ENCODE assay signal across 1 cellular context in the genomic region with DNA sequence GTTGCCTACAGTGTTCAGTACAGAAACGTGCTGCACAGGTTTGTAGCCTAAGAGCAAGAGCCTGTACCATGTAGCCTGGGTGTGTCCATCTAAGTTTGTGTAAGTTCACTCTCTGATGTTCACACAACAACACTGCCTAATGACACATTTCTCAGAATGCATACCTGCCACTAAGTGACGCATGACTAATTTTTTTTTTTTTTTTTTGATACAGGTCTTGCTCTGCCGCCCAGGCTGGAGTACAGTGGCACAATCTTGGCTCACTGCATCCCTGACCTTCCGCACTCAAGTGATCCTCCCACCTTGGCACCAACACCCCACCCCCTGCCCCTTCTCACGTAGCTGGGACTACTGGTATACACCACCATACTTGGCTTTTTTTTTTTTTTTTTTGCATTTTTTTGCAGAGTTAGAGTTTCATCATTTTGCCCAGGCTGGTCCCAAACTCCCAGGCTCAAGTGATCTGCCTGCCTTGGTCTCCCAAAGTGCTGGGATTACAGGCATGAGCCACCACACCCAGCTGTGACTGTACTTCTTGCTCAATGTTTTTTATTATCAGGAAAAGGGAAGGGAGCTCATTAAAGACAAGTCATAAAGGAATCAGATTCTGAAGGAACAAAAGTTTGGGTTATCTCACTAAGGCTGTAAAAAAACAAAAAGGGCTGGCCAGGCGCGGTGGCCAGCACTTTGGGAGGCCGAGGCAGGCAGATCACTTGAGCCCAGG.
TF ChIP-seq lines count a peak whose summit lies in the region.

No MANE protein-coding gene starts in this region.

TF ChIP-seq in SK-N-SH, 30 proteins besides CTCF, POLR2A, EP300 and RAD21:
- TF ChIP-seq GATA2 (CRISPR knock-in tag; IDR thresholded peaks at IDR 0.05) (no peak), NRF1 (IDR thresholded peaks at IDR 0.05; ENCODE audit: low read depth, low read length) (no peak), EZH2phosphoT487 (IDR thresholded peaks at IDR 0.05; ENCODE audit: borderline replicate concordance, low read depth) (no peak), YY1 (IDR thresholded peaks at IDR 0.05; ENCODE audit: low read depth) (no peak)
- TF ChIP-seq, protein P1, sequence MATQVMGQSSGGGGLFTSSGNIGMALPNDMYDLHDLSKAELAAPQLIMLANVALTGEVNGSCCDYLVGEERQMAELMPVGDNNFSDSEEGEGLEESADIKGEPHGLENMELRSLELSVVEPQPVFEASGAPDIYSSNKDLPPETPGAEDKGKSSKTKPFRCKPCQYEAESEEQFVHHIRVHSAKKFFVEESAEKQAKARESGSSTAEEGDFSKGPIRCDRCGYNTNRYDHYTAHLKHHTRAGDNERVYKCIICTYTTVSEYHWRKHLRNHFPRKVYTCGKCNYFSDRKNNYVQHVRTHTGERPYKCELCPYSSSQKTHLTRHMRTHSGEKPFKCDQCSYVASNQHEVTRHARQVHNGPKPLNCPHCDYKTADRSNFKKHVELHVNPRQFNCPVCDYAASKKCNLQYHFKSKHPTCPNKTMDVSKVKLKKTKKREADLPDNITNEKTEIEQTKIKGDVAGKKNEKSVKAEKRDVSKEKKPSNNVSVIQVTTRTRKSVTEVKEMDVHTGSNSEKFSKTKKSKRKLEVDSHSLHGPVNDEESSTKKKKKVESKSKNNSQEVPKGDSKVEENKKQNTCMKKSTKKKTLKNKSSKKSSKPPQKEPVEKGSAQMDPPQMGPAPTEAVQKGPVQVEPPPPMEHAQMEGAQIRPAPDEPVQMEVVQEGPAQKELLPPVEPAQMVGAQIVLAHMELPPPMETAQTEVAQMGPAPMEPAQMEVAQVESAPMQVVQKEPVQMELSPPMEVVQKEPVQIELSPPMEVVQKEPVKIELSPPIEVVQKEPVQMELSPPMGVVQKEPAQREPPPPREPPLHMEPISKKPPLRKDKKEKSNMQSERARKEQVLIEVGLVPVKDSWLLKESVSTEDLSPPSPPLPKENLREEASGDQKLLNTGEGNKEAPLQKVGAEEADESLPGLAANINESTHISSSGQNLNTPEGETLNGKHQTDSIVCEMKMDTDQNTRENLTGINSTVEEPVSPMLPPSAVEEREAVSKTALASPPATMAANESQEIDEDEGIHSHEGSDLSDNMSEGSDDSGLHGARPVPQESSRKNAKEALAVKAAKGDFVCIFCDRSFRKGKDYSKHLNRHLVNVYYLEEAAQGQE (IDR thresholded peaks at IDR 0.05; ENCODE audit: low read depth, low read length) = no peak
